Comparison of ENCODE assay signal across 1 cellular context in the genomic region with DNA sequence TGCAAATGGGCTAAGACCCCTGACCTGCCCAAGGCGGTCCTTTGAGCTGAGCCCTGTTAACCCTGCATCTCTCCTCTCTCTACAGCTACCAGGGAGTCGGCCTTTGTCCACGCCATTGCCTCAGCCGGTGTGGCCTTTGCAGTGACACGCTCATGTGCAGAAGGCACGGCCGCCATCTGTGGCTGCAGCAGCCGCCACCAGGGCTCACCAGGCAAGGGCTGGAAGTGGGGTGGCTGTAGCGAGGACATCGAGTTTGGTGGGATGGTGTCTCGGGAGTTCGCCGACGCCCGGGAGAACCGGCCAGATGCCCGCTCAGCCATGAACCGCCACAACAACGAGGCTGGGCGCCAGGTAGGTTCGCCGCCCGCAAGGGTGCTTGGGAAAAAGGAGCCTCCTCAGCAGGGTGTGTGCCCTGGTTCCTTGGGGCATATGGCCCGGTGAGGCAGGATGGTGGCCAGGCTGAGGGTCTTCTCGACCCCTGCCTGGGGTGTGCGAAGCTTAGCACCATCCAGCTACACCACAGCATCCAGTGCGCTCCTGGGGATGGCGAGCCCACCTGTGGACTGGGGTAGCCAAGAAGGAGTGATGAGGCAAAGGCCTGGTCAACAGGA.
TF ChIP-seq lines count a peak whose summit lies in the region.

No MANE protein-coding gene starts in this region.

TF ChIP-seq in H1, 55 proteins besides CTCF, POLR2A, EP300 and RAD21:
- TF ChIP-seq BCL11A (IDR thresholded peaks at IDR 0.05; ENCODE audit: low read depth in 2 of 2, low read length in 2 of 2) = no peak
- no peak for TF ChIP-seq FOSL1 (IDR thresholded peaks at IDR 0.05; ENCODE audit: insufficient read depth, low read depth, low read length)
- no peak for TF ChIP-seq CHD2 (IDR thresholded peaks at IDR 0.05; ENCODE audit: low read length)
- TF ChIP-seq YY1 (IDR thresholded peaks at IDR 0.05; ENCODE audit: low read depth, low read length) = no peak
